Comparison of ENCODE assay signal across 1 cellular context in the genomic region with DNA sequence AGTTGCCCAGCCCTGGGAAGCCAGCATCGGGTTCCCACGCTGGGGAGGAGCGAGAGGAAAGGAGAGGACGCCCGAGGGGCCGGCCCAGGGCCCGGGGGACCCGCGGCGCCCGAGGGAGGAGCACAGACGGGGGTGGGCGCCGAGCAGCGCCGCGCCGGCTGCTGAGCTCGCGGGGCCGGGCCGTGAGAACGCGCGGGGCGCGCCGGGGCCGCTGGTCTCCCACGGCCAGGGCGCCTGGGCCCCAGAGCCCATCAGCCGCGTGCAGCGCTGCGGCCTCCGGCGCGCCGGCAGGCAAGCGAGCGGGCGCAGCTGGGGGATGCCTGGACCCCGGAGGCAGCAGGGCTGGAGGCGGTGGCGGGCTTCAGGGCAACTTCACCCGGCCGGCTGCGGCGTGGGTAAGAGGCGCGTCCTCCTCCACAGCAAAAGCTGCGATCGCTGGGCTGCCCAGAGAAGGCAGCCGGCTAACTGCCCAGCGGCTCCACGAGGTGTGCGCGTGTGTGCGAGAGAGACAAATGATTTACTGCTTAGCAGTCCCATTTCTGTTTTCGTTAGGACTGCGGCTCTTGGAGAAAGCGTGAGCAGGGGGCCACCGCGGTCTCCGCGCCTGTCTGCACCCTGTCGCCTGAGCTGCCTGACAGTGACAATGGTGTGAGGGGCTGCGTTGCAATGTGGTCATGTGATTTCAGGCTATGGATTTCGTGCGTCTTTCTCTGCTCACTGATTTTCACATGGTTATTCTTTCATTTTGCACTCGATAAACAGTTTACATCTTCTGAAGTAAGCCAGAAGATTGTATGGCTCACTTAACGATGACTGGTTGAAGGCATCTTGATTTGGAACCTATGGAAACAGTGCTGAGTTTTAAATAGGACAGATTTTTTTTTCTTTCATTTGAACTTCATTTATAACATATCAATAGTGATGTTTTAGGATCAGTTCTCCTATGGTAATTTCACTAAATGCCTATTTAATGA.
TF ChIP-seq lines count a peak whose summit lies in the region.

No MANE protein-coding gene starts in this region.

TF ChIP-seq in HEK293, 187 proteins besides CTCF, POLR2A, EP300 and RAD21 (continued from another document):
- TF ChIP-seq, protein P1, sequence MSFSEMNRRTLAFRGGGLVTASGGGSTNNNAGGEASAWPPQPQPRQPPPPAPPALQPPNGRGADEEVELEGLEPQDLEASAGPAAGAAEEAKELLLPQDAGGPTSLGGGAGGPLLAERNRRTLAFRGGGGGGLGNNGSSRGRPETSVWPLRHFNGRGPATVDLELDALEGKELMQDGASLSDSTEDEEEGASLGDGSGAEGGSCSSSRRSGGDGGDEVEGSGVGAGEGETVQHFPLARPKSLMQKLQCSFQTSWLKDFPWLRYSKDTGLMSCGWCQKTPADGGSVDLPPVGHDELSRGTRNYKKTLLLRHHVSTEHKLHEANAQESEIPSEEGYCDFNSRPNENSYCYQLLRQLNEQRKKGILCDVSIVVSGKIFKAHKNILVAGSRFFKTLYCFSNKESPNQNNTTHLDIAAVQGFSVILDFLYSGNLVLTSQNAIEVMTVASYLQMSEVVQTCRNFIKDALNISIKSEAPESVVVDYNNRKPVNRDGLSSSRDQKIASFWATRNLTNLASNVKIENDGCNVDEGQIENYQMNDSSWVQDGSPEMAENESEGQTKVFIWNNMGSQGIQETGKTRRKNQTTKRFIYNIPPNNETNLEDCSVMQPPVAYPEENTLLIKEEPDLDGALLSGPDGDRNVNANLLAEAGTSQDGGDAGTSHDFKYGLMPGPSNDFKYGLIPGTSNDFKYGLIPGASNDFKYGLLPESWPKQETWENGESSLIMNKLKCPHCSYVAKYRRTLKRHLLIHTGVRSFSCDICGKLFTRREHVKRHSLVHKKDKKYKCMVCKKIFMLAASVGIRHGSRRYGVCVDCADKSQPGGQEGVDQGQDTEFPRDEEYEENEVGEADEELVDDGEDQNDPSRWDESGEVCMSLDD (tag by site-specific recombination; IDR thresholded peaks at IDR 0.05): no peak
- TF ChIP-seq ZSCAN30 (tag by site-specific recombination; IDR thresholded peaks at IDR 0.05) (peak; percentile 40; the same call in 1 of the 2 replicates), PRDM1 (tag by site-specific recombination; IDR thresholded peaks at IDR 0.05) (peak; percentile 74), ZNF548 (tag by site-specific recombination; IDR thresholded peaks at IDR 0.05) (no peak), ZEB2 (tag by site-specific recombination; IDR thresholded peaks at IDR 0.05) (peak; percentile 34; the same call in 1 of the 2 replicates), ZNF112 (tag by site-specific recombination; IDR thresholded peaks at IDR 0.05) (no peak), ZNF2 (tag by site-specific recombination; IDR thresholded peaks at IDR 0.05) (0 out of 2 replicates have a peak, but pooled peaks have one; percentile 46)
- TF ChIP-seq, protein P2, sequence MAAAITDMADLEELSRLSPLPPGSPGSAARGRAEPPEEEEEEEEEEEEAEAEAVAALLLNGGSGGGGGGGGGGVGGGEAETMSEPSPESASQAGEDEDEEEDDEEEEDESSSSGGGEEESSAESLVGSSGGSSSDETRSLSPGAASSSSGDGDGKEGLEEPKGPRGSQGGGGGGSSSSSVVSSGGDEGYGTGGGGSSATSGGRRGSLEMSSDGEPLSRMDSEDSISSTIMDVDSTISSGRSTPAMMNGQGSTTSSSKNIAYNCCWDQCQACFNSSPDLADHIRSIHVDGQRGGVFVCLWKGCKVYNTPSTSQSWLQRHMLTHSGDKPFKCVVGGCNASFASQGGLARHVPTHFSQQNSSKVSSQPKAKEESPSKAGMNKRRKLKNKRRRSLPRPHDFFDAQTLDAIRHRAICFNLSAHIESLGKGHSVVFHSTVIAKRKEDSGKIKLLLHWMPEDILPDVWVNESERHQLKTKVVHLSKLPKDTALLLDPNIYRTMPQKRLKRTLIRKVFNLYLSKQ (tag by site-specific recombination; IDR thresholded peaks at IDR 0.05; ENCODE audit: borderline replicate concordance): no peak
